ENCODE assay signal across 10 cellular contexts in the genomic region with DNA sequence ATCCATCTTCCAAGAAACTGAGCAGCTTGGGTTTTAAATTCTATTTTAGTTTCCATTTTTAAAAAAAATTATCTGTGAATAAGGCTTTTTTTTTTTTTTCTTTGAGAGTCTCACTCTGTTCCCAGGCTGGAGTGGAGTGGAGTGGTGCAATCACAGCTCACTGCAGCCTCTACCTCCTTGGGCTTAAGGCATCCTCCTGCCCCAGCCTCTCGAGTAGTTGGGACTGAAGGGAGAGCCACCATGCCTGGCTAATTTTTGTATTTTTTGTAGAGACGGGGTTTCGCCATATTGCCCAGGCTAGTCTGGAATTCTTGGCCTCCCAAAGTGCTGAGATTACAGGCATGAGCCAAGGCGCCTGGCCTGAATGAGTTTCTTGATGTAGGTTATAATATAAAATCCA. TPM values are rescaled to one million over a fixed set of nuclear protein-coding genes. Genes with fewer than 3 reads are reported as not detected.
DNase-seq lines count a peak whose midpoint lies in the region; ATAC-seq, FAIRE-seq and TF ChIP-seq lines count a peak whose summit lies in the region.
"Had no signal": no experiment of that assay in that cellular context is flagged by ENCODE, and none has a peak within 500 bp of the region (broad histone marks: within the 10 kb centered on the region; RNA-seq: fewer than 3 reads in every experiment).

No MANE protein-coding gene starts in this region.

- H3K9me3 ChIP-seq in CD8-positive, alpha-beta T cell (ENCODE audit: low read length) = no peaks in the 10 kb centered on the region
- no peaks in the 10 kb centered on the region for H3K9me3 ChIP-seq in GM12878 (replicated peaks; ENCODE audit: control insufficient read depth, insufficient read depth, low read length)
- H3K9me3 ChIP-seq in naive thymus-derived CD4-positive, alpha-beta T cell (ENCODE audit: control insufficient read depth in 2 of 3, low read length in 3 of 3) = no peaks in the 10 kb centered on the region
- H3K9me3 ChIP-seq in upper lobe of left lung = no peaks in the 10 kb centered on the region

- H3K36me3 Mint-ChIP-seq in CD8-positive, alpha-beta T cell = peaks cover 63% of the 10 kb centered on the region
- peaks cover 4 to 33% (median 31%) of the 10 kb centered on the region in 5 donors for H3K36me3 Mint-ChIP-seq in naive thymus-derived CD4-positive, alpha-beta T cell

- H4K20me1 ChIP-seq in KMS-11 (ENCODE audit: insufficient read depth) (peaks cover 26% of the 10 kb centered on the region), GM12878 (ENCODE audit: control insufficient read depth, insufficient read depth) (peaks cover 15% of the 10 kb centered on the region)

- peaks cover 26% of the 10 kb centered on the region for H3K4me1 ChIP-seq in CD8-positive, alpha-beta T cell (ENCODE audit: insufficient read depth, low read length)
- peaks cover 33% of the 10 kb centered on the region for H3K4me1 ChIP-seq in KMS-11 (ENCODE audit: low read depth, poor library complexity, severe bottlenecking)
- H3K4me1 ChIP-seq in GM12878 (ENCODE audit: control insufficient read depth, insufficient read depth, low read length) = peaks cover 2% of the 10 kb centered on the region; the same call in 1 of the 2 replicates
- peaks cover 24 to 32% of the 10 kb centered on the region in 2 donors for H3K4me1 ChIP-seq in naive thymus-derived CD4-positive, alpha-beta T cell (ENCODE audit: control insufficient read depth in 2 of 2, insufficient read depth in 2 of 2, low read length in 2 of 2)
- peaks cover 24 to 36% (median 29%) of the 10 kb centered on the region in 4 donors for H3K4me1 ChIP-seq in upper lobe of left lung

- TF ChIP-seq EP300 in GM12878 (IDR thresholded peaks at IDR 0.05; ENCODE audit: borderline replicate concordance in 1 of 2, control insufficient read depth in 1 of 2, low read depth in 2 of 2, low read length in 2 of 2) (no peak), upper lobe of left lung (IDR thresholded peaks at IDR 0.05) (no peak)

- no peak for TF ChIP-seq RAD21 in GM12878 (IDR thresholded peaks at IDR 0.05; ENCODE audit: insufficient read depth, low read depth, low read length)

- POLR2A ChIA-PET in CD8-positive, alpha-beta T cell (lab: Charles Lee) = interaction anchor here (1.1 kb wide), 1 partner anchor 58 kb away, joined by 4 read pairs; a partner anchor contains a TSS
- POLR2A ChIA-PET in GM12878 (lab: Charles Lee) = interaction anchor here (0.7 to 1.4 kb wide), 3 partner anchors 65 to 884 kb away, joined by 3 to 6 read pairs (median 3); no protein-coding TSS in a partner anchor
- POLR2A ChIA-PET in naive thymus-derived CD4-positive, alpha-beta T cell (lab: Charles Lee) = interaction anchor here (0.6 to 1.6 kb wide), 9 partner anchors 13 to 1058 kb away, joined by 3 to 5 read pairs (median 4); a partner anchor contains a TSS

- WGBS in GM12878 (ENCODE audit: insufficient coverage, insufficient replicate concordance, low lambda C conversion rate, missing lambda C conversion rate) = 90% methylated on average over 4 of the region's 4 CpGs
- WGBS in upper lobe of left lung, 2 donors = 92 to 94% methylated on average over 4 of the region's 4 CpGs

- SMC1A ChIA-PET in GM12878 (lab: Charles Lee; ENCODE audit: uncharacterized antibody, unreplicated experiment) = interaction anchor here (1.0 to 1.8 kb wide), 5 partner anchors 10 to 468 kb away, joined by 3 to 5 read pairs (median 3); no protein-coding TSS in a partner anchor

- CTCF ChIA-PET in CD8-positive, alpha-beta T cell (lab: Charles Lee) = interaction anchor here (1.4 kb wide), 1 partner anchor 61 kb away, joined by 4 read pairs; no protein-coding TSS in a partner anchor
- CTCF ChIA-PET in GM12878 (lab: Yijun Ruan, JAX) = interaction anchor here (0.7 to 1.2 kb wide), 4 partner anchors 61 to 936 kb away, joined by 3 to 4 read pairs (median 3); no protein-coding TSS in a partner anchor
- CTCF ChIA-PET in naive thymus-derived CD4-positive, alpha-beta T cell (lab: Charles Lee) = interaction anchor here (0.6 to 0.7 kb wide), 2 partner anchors 26 to 906 kb away, joined by 3 to 4 read pairs; no protein-coding TSS in a partner anchor

- in situ Hi-C loops in GM12878 (cut with MboI) = no loop called here

- H2AFZ ChIP-seq in KMS-11 (ENCODE audit: low read depth) = no peak overlapping the region
- no peak overlapping the region for H2AFZ ChIP-seq in GM12878 (ENCODE audit: control insufficient read depth, low read depth, low read length)

- no TSS peak for BruUV-seq in GM12878 (replicated peaks; lab: Mats Ljungman, UMichigan)

- peaks cover 66% of the 10 kb centered on the region for H3K4me1 Mint-ChIP-seq in CD8-positive, alpha-beta T cell (ENCODE audit: low read depth)
- H3K4me1 Mint-ChIP-seq in naive thymus-derived CD4-positive, alpha-beta T cell = peaks cover 32 to 75% (median 63%) of the 10 kb centered on the region in 7 donors

- FAIRE-seq in GM12878 (lab: Jason Lieb, UNC) = no peak
- no peak for FAIRE-seq in H54 (lab: Jason Lieb, UNC)

- H3K79me2 ChIP-seq in KMS-11 (ENCODE audit: insufficient read depth, low read depth) (peaks cover 85% of the 10 kb centered on the region), GM12878 (ENCODE audit: control insufficient read depth, insufficient read depth, low read length) (peaks cover 93% of the 10 kb centered on the region)

- H3K27ac Mint-ChIP-seq in CD8-positive, alpha-beta T cell = peak overlapping the region; percentile 99
- H3K27ac Mint-ChIP-seq in naive thymus-derived CD4-positive, alpha-beta T cell = peak overlapping the region in 3 of 9 donors; percentile 22 to 99 (median 59)

- no peak for ATAC-seq in CD8-positive, alpha-beta T cell
- ATAC-seq in GM12878 (no peak), HG02678 (IDR thresholded peaks at IDR 0.05; ENCODE audit: unreplicated experiment) (no peak), HG03342 (IDR thresholded peaks at IDR 0.05; ENCODE audit: unreplicated experiment) (no peak), upper lobe of left lung (ENCODE audit: low FRiP score in 2 of 2) (no peak)
- ATAC-seq in naive thymus-derived CD4-positive, alpha-beta T cell = no peak
- ATAC-seq: Right ventricle myocardium inferior had no signal

- TF ChIP-seq CTCF in CD8-positive, alpha-beta T cell (IDR thresholded peaks at IDR 0.05) = no peak
- TF ChIP-seq CTCF in KMS-11 (conservative IDR thresholded peaks at IDR 0.05; ENCODE audit: low read depth, low read length) (no peak), GM12878 (IDR thresholded peaks at IDR 0.05 in 2 of 3, conservative IDR thresholded peaks at IDR 0.05 in 1 of 3; ENCODE audit: control insufficient read depth in 2 of 3, extremely low read depth in 1 of 3, insufficient read depth in 1 of 3, low read depth in 3 of 3, low read length in 3 of 3) (no peak), upper lobe of left lung (IDR thresholded peaks at IDR 0.05) (no peak)

- TF ChIP-seq POLR2A in GM12878 (IDR thresholded peaks at IDR 0.05; ENCODE audit: low read depth, low read length) = no peak
- no peak for TF ChIP-seq POLR2A in H54 (IDR thresholded peaks at IDR 0.05; ENCODE audit: low read depth, low read length)
- TF ChIP-seq POLR2A in upper lobe of left lung (IDR thresholded peaks at IDR 0.05) = no peak

- H3K4me3 ChIP-seq in CD8-positive, alpha-beta T cell (ENCODE audit: low read depth, low read length) = no peak overlapping the region
- H3K4me3 ChIP-seq in KMS-11 (IDR thresholded peaks at IDR 0.05; ENCODE audit: insufficient read depth, low read depth, low read length) (no peak overlapping the region), GM12878 (peak overlapping the region; percentile 69; the same call in 1 of the 2 replicates), upper lobe of left lung (peak overlapping the region in 1 of 4 donors; percentile 86)
- no peak overlapping the region for H3K4me3 ChIP-seq in naive thymus-derived CD4-positive, alpha-beta T cell (ENCODE audit: low read length)

- H3K4me3 Mint-ChIP-seq in CD8-positive, alpha-beta T cell = no peak overlapping the region
- peak overlapping the region; percentile 44 to 100 (median 99) for H3K4me3 Mint-ChIP-seq in naive thymus-derived CD4-positive, alpha-beta T cell

- H3K4me2 ChIP-seq in KMS-11 (peak overlapping the region; percentile 94), GM12878 (ENCODE audit: control insufficient read depth, insufficient read depth) (peak overlapping the region; percentile 75)

- RAD21 ChIA-PET in GM12878 (lab: Charles Lee; ENCODE audit: unreplicated experiment) = interaction anchor here (1.5 kb wide), 1 partner anchor 9 kb away, joined by 5 read pairs; no protein-coding TSS in a partner anchor

- H3K9ac ChIP-seq in KMS-11 (peak overlapping the region; percentile 100; the same call in 1 of the 2 replicates), GM12878 (ENCODE audit: control insufficient read depth, insufficient read depth, low read length) (peak overlapping the region; percentile 99)

- H3K27ac ChIP-seq in CD8-positive, alpha-beta T cell (ENCODE audit: low read depth, low read length) = no peak overlapping the region
- no peak overlapping the region for H3K27ac ChIP-seq in KMS-11
- no peak overlapping the region; the same call in 1 of the 2 replicates for H3K27ac ChIP-seq in GM12878 (ENCODE audit: control insufficient read depth, insufficient read depth)
- H3K27ac ChIP-seq in naive thymus-derived CD4-positive, alpha-beta T cell (ENCODE audit: low read depth, low read length) = peak overlapping the region; percentile 99
- no peak overlapping the region for H3K27ac ChIP-seq in upper lobe of left lung

- H3K36me3 ChIP-seq in CD8-positive, alpha-beta T cell (ENCODE audit: insufficient read depth, low read length) = peaks cover 7% of the 10 kb centered on the region
- peaks cover 28% of the 10 kb centered on the region; the same call in 1 of the 2 replicates for H3K36me3 ChIP-seq in KMS-11 (ENCODE audit: insufficient read depth)
- H3K36me3 ChIP-seq in GM12878 (ENCODE audit: control insufficient read depth in 2 of 2, insufficient read depth in 2 of 2, low read length in 1 of 2) = peaks cover 2 to 8% of the 10 kb centered on the region in 2 experiments
- peaks cover 2 to 11% (median 2%) of the 10 kb centered on the region in 3 experiments for H3K36me3 ChIP-seq in naive thymus-derived CD4-positive, alpha-beta T cell (ENCODE audit: control insufficient read depth in 2 of 3, insufficient read depth in 3 of 3, low read length in 3 of 3)
- H3K36me3 ChIP-seq in upper lobe of left lung = peaks cover 0 to 5% (median 1%) of the 10 kb centered on the region in 4 donors

- no peaks in the 10 kb centered on the region for H3K27me3 ChIP-seq in CD8-positive, alpha-beta T cell (ENCODE audit: insufficient read depth, low read length)
- H3K27me3 ChIP-seq in KMS-11 (ENCODE audit: insufficient read depth, low read depth) = no peaks in the 10 kb centered on the region
- no peaks in the 10 kb centered on the region for H3K27me3 ChIP-seq in GM12878 (replicated peaks in 1 of 2; ENCODE audit: control insufficient read depth in 2 of 2, insufficient read depth in 2 of 2, low read length in 1 of 2)
- H3K27me3 ChIP-seq in naive thymus-derived CD4-positive, alpha-beta T cell (ENCODE audit: control insufficient read depth in 2 of 2, insufficient read depth in 2 of 2, low read length in 2 of 2) = no peaks in the 10 kb centered on the region
- H3K27me3 ChIP-seq in upper lobe of left lung = no peaks in the 10 kb centered on the region

- DNase-seq in CD8-positive, alpha-beta T cell = no peak
- DNase-seq in GM12878 (ENCODE audit: low read depth, low spot score) (no peak), H54 (ENCODE audit: insufficient read length, low spot score) (no peak), upper lobe of left lung (no peak)
- DNase-seq in naive thymus-derived CD4-positive, alpha-beta T cell = no peak
- DNase-seq: GDM1 had no signal

- intact Hi-C loops in CD8-positive, alpha-beta T cell (cut with DNase I, micrococcal nuclease) = loop anchor here (1.0 to 10.0 kb wide), 8 partner anchors 147 to 1053 kb away; a partner anchor contains a TSS
- intact Hi-C loops in GM12878 (cut with micrococcal nuclease; ENCODE audit: unreplicated experiment) = loop anchor here (10.0 kb wide), 1 partner anchor 583 kb away; a partner anchor contains a TSS
- intact Hi-C loops in naive thymus-derived CD4-positive, alpha-beta T cell (cut with micrococcal nuclease) = loop anchor here in 1 of 2 donors (10.0 kb wide), 2 partner anchors 783 to 853 kb away; a partner anchor contains a TSS

- H3K27me3 Mint-ChIP-seq in CD8-positive, alpha-beta T cell (ENCODE audit: low read depth) = no peaks in the 10 kb centered on the region
- H3K27me3 Mint-ChIP-seq in naive thymus-derived CD4-positive, alpha-beta T cell = peaks cover 0 to 2% (median 0%) of the 10 kb centered on the region in 5 donors

- no peaks in the 10 kb centered on the region for H3K9me3 Mint-ChIP-seq in CD8-positive, alpha-beta T cell
- H3K9me3 Mint-ChIP-seq in naive thymus-derived CD4-positive, alpha-beta T cell = peaks cover 0 to 5% (median 0%) of the 10 kb centered on the region in 11 donors

RNA-seq across cellular contexts. Expression of a gene that starts 1.4 kb away (rescaled TPM):
- total RNA-seq in CD8-positive, alpha-beta T cell = 10 to 100 TPM; 21.4 to 21.8 TPM
- 18.0 and 18.3 TPM in 2 replicates for total RNA-seq in GM12878 (2013; cell fraction: nucleolus; rRNA removed)
- 47.4 and 52.2 TPM in 2 replicates for total RNA-seq in GM12878 (2014; rRNA removed)
- 51.1 and 54.5 TPM in 2 replicates for total RNA-seq in GM12878 (2014; rRNA removed; fragmentation: Illumina TruSeq; extraction: Trizol)
- 45.1 and 46.1 TPM in 2 replicates for total RNA-seq in GM12878 (2021)
- polyA plus RNA-seq in GM12878 (2011; ENCODE audit: low read depth) = 21.6 TPM
- 24.4 and 32.2 TPM in 2 replicates for polyA plus RNA-seq in GM12878 (2011; rRNA removed)
- polyA plus RNA-seq in GM12878 (2011; cell fraction: cytosol; rRNA removed) = 16.9 and 17.4 TPM in 2 replicates
- polyA plus RNA-seq in GM12878 (2011; cell fraction: nucleus; rRNA removed) = 8.8 and 11.6 TPM in 2 replicates
- 31.2 and 33.6 TPM in 2 replicates for polyA plus RNA-seq in GM12878 (2012)
- 61.2 and 78.4 TPM in 2 replicates for polyA plus RNA-seq in GM12878 (2014; fragmentation: Illumina TruSeq; extraction: Trizol)
- polyA plus RNA-seq in GM12878 (2014; fragmentation: Nextera tagmentation; extraction: Ambion mirVana) = 10 to 100 TPM; 37.4 to 43.1 TPM
- polyA plus RNA-seq in GM12878 (2014; rRNA removed) = 41.3 and 44.1 TPM in 2 replicates
- polyA plus RNA-seq in GM12878 (2016; fragmentation: Nextera tagmentation; extraction: Ambion mirVana) = 10 to 100 TPM; 81.1 to 83.6 TPM
- polyA minus RNA-seq in GM12878 (2011; rRNA and poly(A)+ RNA removed) = 12.2 and 18.4 TPM in 2 replicates
- polyA minus RNA-seq in GM12878 (2011; cell fraction: cytosol; rRNA and poly(A)+ RNA removed) = 5.7 and 8.4 TPM in 2 replicates
- polyA minus RNA-seq in GM12878 (2011; cell fraction: nucleus; rRNA and poly(A)+ RNA removed) = 4.4 and 8.4 TPM in 2 replicates
- 10 to 100 TPM; 16.3 to 36.5 (median 24.3) TPM for total RNA-seq in naive thymus-derived CD4-positive, alpha-beta T cell
- 10 to 100 TPM; 45.3 to 45.6 TPM for polyA plus RNA-seq in naive thymus-derived CD4-positive, alpha-beta T cell
- total RNA-seq in upper lobe of left lung = 10 to 100 TPM in 5 of 6 donors, 1 to 10 TPM in 1; 8.4 to 29.9 (median 25.8) TPM

RNA-seq across cellular contexts. Expression of a gene that starts 1.6 kb away (rescaled TPM):
- total RNA-seq in CD8-positive, alpha-beta T cell = 100 to 1,000 TPM; 490 to 494 TPM
- total RNA-seq in GM12878 (2013; cell fraction: nucleolus; rRNA removed) = 349 and 350 TPM in 2 replicates
- total RNA-seq in GM12878 (2014; rRNA removed) = 227 and 277 TPM in 2 replicates
- 418 and 442 TPM in 2 replicates for total RNA-seq in GM12878 (2014; rRNA removed; fragmentation: Illumina TruSeq; extraction: Trizol)
- total RNA-seq in GM12878 (2021) = 314 and 323 TPM in 2 replicates
- polyA plus RNA-seq in GM12878 (2011; ENCODE audit: low read depth) = 154 TPM
- 385 and 621 TPM in 2 replicates for polyA plus RNA-seq in GM12878 (2011; rRNA removed)
- 121 and 127 TPM in 2 replicates for polyA plus RNA-seq in GM12878 (2011; cell fraction: cytosol; rRNA removed)
- polyA plus RNA-seq in GM12878 (2011; cell fraction: nucleus; rRNA removed) = 643 and 755 TPM in 2 replicates
- 233 and 319 TPM in 2 replicates for polyA plus RNA-seq in GM12878 (2012)
- polyA plus RNA-seq in GM12878 (2014; fragmentation: Illumina TruSeq; extraction: Trizol) = 437 and 523 TPM in 2 replicates
- polyA plus RNA-seq in GM12878 (2014; fragmentation: Nextera tagmentation; extraction: Ambion mirVana) = 100 to 1,000 TPM; 281 to 367 TPM
- polyA plus RNA-seq in GM12878 (2014; rRNA removed) = 429 and 510 TPM in 2 replicates
- 100 to 1,000 TPM; 217 to 233 TPM for polyA plus RNA-seq in GM12878 (2016; fragmentation: Nextera tagmentation; extraction: Ambion mirVana)
- 38.4 and 61.2 TPM in 2 replicates for polyA minus RNA-seq in GM12878 (2011; rRNA and poly(A)+ RNA removed)
- polyA minus RNA-seq in GM12878 (2011; cell fraction: cytosol; rRNA and poly(A)+ RNA removed) = 53.7 and 54.1 TPM in 2 replicates
- polyA minus RNA-seq in GM12878 (2011; cell fraction: nucleus; rRNA and poly(A)+ RNA removed) = 78.7 and 116 TPM in 2 replicates
- total RNA-seq in naive thymus-derived CD4-positive, alpha-beta T cell = 100 to 1,000 TPM; 297 to 440 (median 423) TPM
- 100 to 1,000 TPM; 255 to 283 TPM for polyA plus RNA-seq in naive thymus-derived CD4-positive, alpha-beta T cell
- 100 to 1,000 TPM; 141 to 249 (median 186) TPM for total RNA-seq in upper lobe of left lung

RNA-seq across cellular contexts. Expression of a gene that starts 58.0 kb away (rescaled TPM):
- total RNA-seq in CD8-positive, alpha-beta T cell = 100 to 1,000 TPM; 245 to 248 TPM
- 220 and 228 TPM in 2 replicates for total RNA-seq in GM12878 (2013; cell fraction: nucleolus; rRNA removed)
- total RNA-seq in GM12878 (2014; rRNA removed) (76.6 and 85.1 TPM in 2 replicates), GM12878 (2014; rRNA removed; fragmentation: Illumina TruSeq; extraction: Trizol) (94.6 and 107 TPM in 2 replicates), GM12878 (2021) (310 and 343 TPM in 2 replicates), upper lobe of left lung (100 to 1,000 TPM in 5 of 6 donors, 10 to 100 TPM in 1; 75.9 to 182 (median 135) TPM)
- 157 TPM for polyA plus RNA-seq in GM12878 (2011; ENCODE audit: low read depth)
- polyA plus RNA-seq in GM12878 (2011; rRNA removed) (147 and 165 TPM in 2 replicates), GM12878 (2014; fragmentation: Illumina TruSeq; extraction: Trizol) (882 and 1,219 TPM in 2 replicates), GM12878 (2014; fragmentation: Nextera tagmentation; extraction: Ambion mirVana) (100 to 1,000 TPM; 183 to 313 TPM), GM12878 (2014; rRNA removed) (218 and 247 TPM in 2 replicates), GM12878 (2016; fragmentation: Nextera tagmentation; extraction: Ambion mirVana) (100 to 1,000 TPM; 390 to 455 TPM)
- 57.8 and 65.7 TPM in 2 replicates for polyA plus RNA-seq in GM12878 (2011; cell fraction: cytosol; rRNA removed)
- 206 and 249 TPM in 2 replicates for polyA plus RNA-seq in GM12878 (2011; cell fraction: nucleus; rRNA removed)
- 297 and 336 TPM in 2 replicates for polyA plus RNA-seq in GM12878 (2012)
- 35.1 and 39.9 TPM in 2 replicates for polyA minus RNA-seq in GM12878 (2011; rRNA and poly(A)+ RNA removed)
- 41.8 and 46.3 TPM in 2 replicates for polyA minus RNA-seq in GM12878 (2011; cell fraction: cytosol; rRNA and poly(A)+ RNA removed)
- 48.7 and 119 TPM in 2 replicates for polyA minus RNA-seq in GM12878 (2011; cell fraction: nucleus; rRNA and poly(A)+ RNA removed)
- 100 to 1,000 TPM; 200 to 355 (median 238) TPM for total RNA-seq in naive thymus-derived CD4-positive, alpha-beta T cell
- 100 to 1,000 TPM; 249 to 315 TPM for polyA plus RNA-seq in naive thymus-derived CD4-positive, alpha-beta T cell
